20 cellular contexts compared by ENCODE assay signal in genomic region chr6:31977816-31978431, GRCh38. TPM values are rescaled to one million over a fixed set of nuclear protein-coding genes. Genes with fewer than 3 reads are reported as not detected.
"Had no signal": no experiment of that assay in that cellular context is flagged by ENCODE, and none has a peak within 500 bp of the region (broad histone marks: within the 10 kb centered on the region; RNA-seq: fewer than 3 reads in every experiment).

No MANE protein-coding gene starts in this region.

- H3K4me3 ChIP-seq: colonic mucosa, esophagus squamous epithelium, gastroesophageal sphincter, mucosa of descending colon, right atrium auricular region, suprapubic skin, thyroid gland had no signal

- H3K36me3 ChIP-seq: colonic mucosa, thyroid gland had no signal

- H3K27me3 ChIP-seq: colonic mucosa, esophagus squamous epithelium, gastroesophageal sphincter, right atrium auricular region, suprapubic skin, thyroid gland had no signal

- FAIRE-seq: keratinocyte, urothelium cell line had no signal

- H3K9me3 ChIP-seq: colonic mucosa, esophagus squamous epithelium, gastroesophageal sphincter, mucosa of descending colon, right atrium auricular region, suprapubic skin, thyroid gland had no signal

- DNase-seq: colonic mucosa; dermis blood vessel endothelial cell; esophagus squamous epithelium; foreskin fibroblast; glutamatergic neuron; immature natural killer cell; mammary epithelial cell; mucosa of descending colon; natural killer cell; stimulated activated CD4-positive, alpha-beta T cell treated with anti-CD3 and anti-CD28 coated beads, Interleukin-4, amount 100 ng/mL, for 1 hour; stimulated activated CD8-positive, alpha-beta memory T cell treated with anti-CD3 and anti-CD28 coated beads, Interleukin-4, amount 100 ng/mL, for 48 hours; stimulated activated naive CD8-positive, alpha-beta T cell treated with anti-CD3 and anti-CD28 coated beads, Interleukin-15, Interleukin-2, amounts not matched to agents 100 U/mL and 50 U/mL, for 24 hours; thyroid gland had no signal

- ATAC-seq: gastroesophageal sphincter; mucosa of descending colon; natural killer cell; stimulated activated effector memory CD8-positive, alpha-beta T cell treated with anti-CD3 and anti-CD28 coated beads, Interleukin-12 subunit alpha, Interleukin-12 subunit beta, amount 100 ng/mL, for 72 hours; stimulated activated naive CD8-positive, alpha-beta T cell treated with anti-CD3 and anti-CD28 coated beads, Interleukin-15, Interleukin-2, amounts not matched to agents 100 U/mL and 50 U/mL, for 24 hours had no signal

- H3K27ac ChIP-seq: colonic mucosa, esophagus squamous epithelium, gastroesophageal sphincter, right atrium auricular region, suprapubic skin, thyroid gland had no signal

RNA-seq across cellular contexts. Expression of gene C4A, which starts 3.9 kb away (rescaled TPM):
- polyA plus RNA-seq: immature natural killer cell had no signal

RNA-seq across cellular contexts. Expression of gene CFB, which starts 32.0 kb away (rescaled TPM):
- total RNA-seq: neural crest cell had no signal
